1 cellular context compared by ENCODE assay signal in the genomic region with DNA sequence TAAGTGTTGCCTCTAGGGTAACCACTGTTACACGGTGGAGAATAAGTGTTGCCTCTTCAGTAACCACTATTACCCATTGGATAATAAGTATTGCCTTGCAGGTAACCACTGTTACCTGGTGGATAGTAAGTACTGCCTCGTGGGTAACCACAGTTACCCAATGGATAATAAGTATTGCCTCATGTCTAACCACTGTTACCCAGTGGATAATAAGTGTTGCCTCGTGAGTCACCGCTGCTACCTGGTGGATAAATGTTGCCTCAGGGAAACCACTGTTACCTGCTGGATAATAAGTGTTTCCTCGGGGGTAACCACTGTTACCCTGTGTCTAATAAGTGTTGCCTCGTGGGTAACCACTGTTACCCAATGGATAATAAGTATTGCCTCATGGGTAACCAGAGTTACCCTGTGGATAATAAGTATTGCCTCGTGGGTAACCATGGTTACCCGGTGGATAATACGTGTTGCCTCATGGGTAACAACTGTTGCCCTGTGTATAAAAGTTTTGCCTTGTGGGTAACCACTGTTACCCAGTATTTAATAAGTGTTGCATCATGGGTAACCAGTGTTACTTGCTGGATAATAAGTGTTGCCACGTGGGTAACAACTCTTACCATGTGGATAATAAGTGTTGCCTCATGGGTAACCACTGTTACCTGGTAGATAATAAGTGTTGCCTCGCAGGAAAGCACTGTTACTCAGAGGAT.
TF ChIP-seq lines count a peak whose summit lies in the region.

No MANE protein-coding gene starts in this region.

TF ChIP-seq in HepG2, 621 proteins besides CTCF, POLR2A, EP300 and RAD21:
- TF ChIP-seq, protein P1, sequence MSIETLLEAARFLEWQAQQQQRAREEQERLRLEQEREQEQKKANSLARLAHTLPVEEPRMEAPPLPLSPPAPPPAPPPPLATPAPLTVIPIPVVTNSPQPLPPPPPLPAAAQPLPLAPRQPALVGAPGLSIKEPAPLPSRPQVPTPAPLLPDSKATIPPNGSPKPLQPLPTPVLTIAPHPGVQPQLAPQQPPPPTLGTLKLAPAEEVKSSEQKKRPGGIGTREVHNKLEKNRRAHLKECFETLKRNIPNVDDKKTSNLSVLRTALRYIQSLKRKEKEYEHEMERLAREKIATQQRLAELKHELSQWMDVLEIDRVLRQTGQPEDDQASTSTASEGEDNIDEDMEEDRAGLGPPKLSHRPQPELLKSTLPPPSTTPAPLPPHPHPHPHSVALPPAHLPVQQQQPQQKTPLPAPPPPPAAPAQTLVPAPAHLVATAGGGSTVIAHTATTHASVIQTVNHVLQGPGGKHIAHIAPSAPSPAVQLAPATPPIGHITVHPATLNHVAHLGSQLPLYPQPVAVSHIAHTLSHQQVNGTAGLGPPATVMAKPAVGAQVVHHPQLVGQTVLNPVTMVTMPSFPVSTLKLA (IDR thresholded peaks at IDR 0.05), result peak; percentile 98
- TF ChIP-seq, protein P2, sequence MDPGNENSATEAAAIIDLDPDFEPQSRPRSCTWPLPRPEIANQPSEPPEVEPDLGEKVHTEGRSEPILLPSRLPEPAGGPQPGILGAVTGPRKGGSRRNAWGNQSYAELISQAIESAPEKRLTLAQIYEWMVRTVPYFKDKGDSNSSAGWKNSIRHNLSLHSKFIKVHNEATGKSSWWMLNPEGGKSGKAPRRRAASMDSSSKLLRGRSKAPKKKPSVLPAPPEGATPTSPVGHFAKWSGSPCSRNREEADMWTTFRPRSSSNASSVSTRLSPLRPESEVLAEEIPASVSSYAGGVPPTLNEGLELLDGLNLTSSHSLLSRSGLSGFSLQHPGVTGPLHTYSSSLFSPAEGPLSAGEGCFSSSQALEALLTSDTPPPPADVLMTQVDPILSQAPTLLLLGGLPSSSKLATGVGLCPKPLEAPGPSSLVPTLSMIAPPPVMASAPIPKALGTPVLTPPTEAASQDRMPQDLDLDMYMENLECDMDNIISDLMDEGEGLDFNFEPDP (CRISPR knock-in tag; conservative IDR thresholded peaks at IDR 0.05), result no peak
- TF ChIP-seq ZNF720 (CRISPR knock-in tag; IDR thresholded peaks at IDR 0.05), result no peak
